In the genomic region with DNA sequence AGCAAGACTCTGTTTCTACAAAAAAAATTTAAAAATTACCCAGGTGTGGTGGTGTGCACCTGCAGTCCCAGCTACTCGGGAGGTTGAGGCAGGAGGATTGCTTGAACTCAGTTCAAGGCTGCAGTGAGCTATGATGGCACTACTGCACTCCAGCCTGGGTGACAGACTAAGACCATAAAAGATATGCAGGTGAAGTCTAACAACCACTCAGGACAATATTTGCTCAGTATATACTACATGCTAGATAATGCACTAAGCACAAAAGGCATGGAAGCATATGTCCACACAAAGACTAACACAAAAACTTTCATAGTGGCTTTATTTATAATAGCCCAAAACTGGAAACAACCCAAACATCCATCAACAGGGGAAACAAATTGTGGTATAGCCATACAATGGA, we compare ENCODE assay signal across 24 cellular contexts. TPM values are rescaled to one million over a fixed set of nuclear protein-coding genes. Genes with fewer than 3 reads are reported as not detected.
A peak's percentile ranks its signal among the peaks of the same experiment; 100 is the strongest.
DNase-seq lines count a peak whose midpoint lies in the region; ATAC-seq, FAIRE-seq and TF ChIP-seq lines count a peak whose summit lies in the region.
"Had no signal": no experiment of that assay in that cellular context is flagged by ENCODE, and none has a peak within 500 bp of the region (broad histone marks: within the 10 kb centered on the region; RNA-seq: fewer than 3 reads in every experiment).

No MANE protein-coding gene starts in this region.

- peak; percentile 85 for FAIRE-seq in GM12891 (lab: Jason Lieb, UNC)
- FAIRE-seq: A549, GM19239, H54 had no signal

- TF ChIP-seq POLR2A in GM12891 (IDR thresholded peaks at IDR 0.05; ENCODE audit: low read depth, low read length) (no peak), suprapubic skin (IDR thresholded peaks at IDR 0.05) (no peak)

- DNase-seq in COLO668 (lab: John Stamatoyannopoulos, UW; ENCODE audit: unreplicated experiment) (peak; percentile 18), GM12891 (ENCODE audit: insufficient read length, low spot score) (no peak), NCI-H748 treated with DMSO at 0.1 percent for 48 hours (lab: John Stamatoyannopoulos, UW) (peak; percentile 33), mucosa of descending colon (no peak), suprapubic skin (ENCODE audit: low spot score in 2 of 2) (no peak), NCI-H1436 (lab: John Stamatoyannopoulos, UW) (no peak), GM23338 (ENCODE audit: low spot score) (no peak)
- DNase-seq: Calu3; CD8-positive, alpha-beta T cell; DMS79 treated with DMSO at 0.1 percent for 48 hours; Kasumi-1; MG63; NCI-H1092; NCI-H146; NCI-H2029 treated with DMSO at 0.1 percent for 48 hours; NCI-H2171; NCI-H345; NCI-H524 treated with DMSO at 0.1 percent for 48 hours; SIG-M5; SK-N-SH had no signal

- peaks cover 6% of the 10 kb centered on the region; the same call in 1 of the 3 replicates for H3K36me3 Mint-ChIP-seq in GM23338 (ENCODE audit: low read depth)
- H3K36me3 Mint-ChIP-seq: CD8-positive, alpha-beta T cell had no signal

- H3K27ac Mint-ChIP-seq in GM23338: no peak overlapping the region
- H3K27ac Mint-ChIP-seq: CD8-positive, alpha-beta T cell had no signal

- TF ChIP-seq CTCF in mucosa of descending colon (IDR thresholded peaks at IDR 0.05) (no peak), suprapubic skin (IDR thresholded peaks at IDR 0.05) (no peak), GM23338 (conservative IDR thresholded peaks at IDR 0.05; ENCODE audit: low read depth in 2 of 2) (no peak)

- peaks cover 3% of the 10 kb centered on the region for H3K27me3 Mint-ChIP-seq in GM23338 (ENCODE audit: insufficient read depth, low read depth, poor library complexity)

- H2AFZ ChIP-seq in GM23338: no peak overlapping the region

- ATAC-seq in mucosa of descending colon: peak; percentile 63
- ATAC-seq in GM23338: no peak
- ATAC-seq: A549; CD8-positive, alpha-beta T cell; Panc1 had no signal

- H3K9me3 Mint-ChIP-seq in GM23338: peaks cover 9% of the 10 kb centered on the region
- H3K9me3 Mint-ChIP-seq: CD8-positive, alpha-beta T cell had no signal

- no peak overlapping the region for H3K4me3 Mint-ChIP-seq in GM23338
- H3K4me3 Mint-ChIP-seq: CD8-positive, alpha-beta T cell had no signal

- H3K4me1 Mint-ChIP-seq in GM23338: peaks cover 12% of the 10 kb centered on the region

- no peak for TF ChIP-seq EP300 in suprapubic skin (IDR thresholded peaks at IDR 0.05)

- no peaks in the 10 kb centered on the region for H3K9me3 ChIP-seq in mucosa of descending colon
- H3K9me3 ChIP-seq in suprapubic skin: no peaks in the 10 kb centered on the region
- H3K9me3 ChIP-seq: A549, MG63, SK-N-SH had no signal

- intact Hi-C loops in mucosa of descending colon (cut with DNase I, micrococcal nuclease): no loop called here

- 78% methylated on average over 1 of the region's 1 CpG for whole genome bisulfite sequencing in suprapubic skin

- no peaks in the 10 kb centered on the region for H3K79me2 ChIP-seq in GM23338 (replicated peaks; ENCODE audit: insufficient read depth)

- H4K20me1 ChIP-seq in GM23338 (replicated peaks; ENCODE audit: insufficient read depth): no peaks in the 10 kb centered on the region

- H3K4me1 ChIP-seq in mucosa of descending colon (ENCODE audit: low read depth) (peaks cover 5% of the 10 kb centered on the region), suprapubic skin (peaks cover 12% of the 10 kb centered on the region), GM23338 (ENCODE audit: insufficient read depth) (peaks cover 12% of the 10 kb centered on the region)
- H3K4me1 ChIP-seq: A549 had no signal

- no peaks in the 10 kb centered on the region for H3K9me2 ChIP-seq in GM23338 (ENCODE audit: insufficient read depth)
- H3K9me2 ChIP-seq: SK-N-SH had no signal

- H3K27ac ChIP-seq in suprapubic skin (no peak overlapping the region), GM23338 (ENCODE audit: low read depth) (no peak overlapping the region)
- H3K27ac ChIP-seq: A549 had no signal

- H3K36me3 ChIP-seq in mucosa of descending colon (ENCODE audit: low read depth): no peaks in the 10 kb centered on the region
- no peaks in the 10 kb centered on the region for H3K36me3 ChIP-seq in suprapubic skin
- no peaks in the 10 kb centered on the region for H3K36me3 ChIP-seq in GM23338 (ENCODE audit: insufficient read depth)
- H3K36me3 ChIP-seq: MG63 had no signal

- H3K4me3 ChIP-seq in mucosa of descending colon (no peak overlapping the region), suprapubic skin (no peak overlapping the region), GM23338 (no peak overlapping the region)
- H3K4me3 ChIP-seq: A549, MG63 had no signal

- H3F3A ChIP-seq in GM23338 (replicated peaks; ENCODE audit: low read depth): no peaks in the 10 kb centered on the region

- H3K27me3 ChIP-seq in suprapubic skin (no peaks in the 10 kb centered on the region), GM23338 (ENCODE audit: insufficient read depth) (no peaks in the 10 kb centered on the region)
- H3K27me3 ChIP-seq: MG63 had no signal

- H3K4me2 ChIP-seq in GM23338: no peak overlapping the region
- H3K4me2 ChIP-seq: A549, SK-N-SH had no signal

TF ChIP-seq in GM12891, 5 proteins besides CTCF, POLR2A, EP300 and RAD21:
- TF ChIP-seq POLR2AphosphoS5 (IDR thresholded peaks at IDR 0.05; ENCODE audit: low read depth, low read length): no peak
- TF ChIP-seq PAX5 (IDR thresholded peaks at IDR 0.05; ENCODE audit: insufficient read depth, low read length, severe bottlenecking): no peak
- TF ChIP-seq TAF1 (IDR thresholded peaks at IDR 0.05; ENCODE audit: low read depth, low read length): no peak
- no peak for TF ChIP-seq SPI1 (IDR thresholded peaks at IDR 0.05; ENCODE audit: low read depth, low read length)
- TF ChIP-seq POU2F2 (IDR thresholded peaks at IDR 0.05; ENCODE audit: low read depth, low read length): no peak

TF ChIP-seq in GM23338, 12 proteins besides CTCF, POLR2A, EP300 and RAD21:
- no peak for TF ChIP-seq EZH2phosphoT487 (IDR thresholded peaks at IDR 0.05; ENCODE audit: unreplicated experiment)
- TF ChIP-seq, protein P1, sequence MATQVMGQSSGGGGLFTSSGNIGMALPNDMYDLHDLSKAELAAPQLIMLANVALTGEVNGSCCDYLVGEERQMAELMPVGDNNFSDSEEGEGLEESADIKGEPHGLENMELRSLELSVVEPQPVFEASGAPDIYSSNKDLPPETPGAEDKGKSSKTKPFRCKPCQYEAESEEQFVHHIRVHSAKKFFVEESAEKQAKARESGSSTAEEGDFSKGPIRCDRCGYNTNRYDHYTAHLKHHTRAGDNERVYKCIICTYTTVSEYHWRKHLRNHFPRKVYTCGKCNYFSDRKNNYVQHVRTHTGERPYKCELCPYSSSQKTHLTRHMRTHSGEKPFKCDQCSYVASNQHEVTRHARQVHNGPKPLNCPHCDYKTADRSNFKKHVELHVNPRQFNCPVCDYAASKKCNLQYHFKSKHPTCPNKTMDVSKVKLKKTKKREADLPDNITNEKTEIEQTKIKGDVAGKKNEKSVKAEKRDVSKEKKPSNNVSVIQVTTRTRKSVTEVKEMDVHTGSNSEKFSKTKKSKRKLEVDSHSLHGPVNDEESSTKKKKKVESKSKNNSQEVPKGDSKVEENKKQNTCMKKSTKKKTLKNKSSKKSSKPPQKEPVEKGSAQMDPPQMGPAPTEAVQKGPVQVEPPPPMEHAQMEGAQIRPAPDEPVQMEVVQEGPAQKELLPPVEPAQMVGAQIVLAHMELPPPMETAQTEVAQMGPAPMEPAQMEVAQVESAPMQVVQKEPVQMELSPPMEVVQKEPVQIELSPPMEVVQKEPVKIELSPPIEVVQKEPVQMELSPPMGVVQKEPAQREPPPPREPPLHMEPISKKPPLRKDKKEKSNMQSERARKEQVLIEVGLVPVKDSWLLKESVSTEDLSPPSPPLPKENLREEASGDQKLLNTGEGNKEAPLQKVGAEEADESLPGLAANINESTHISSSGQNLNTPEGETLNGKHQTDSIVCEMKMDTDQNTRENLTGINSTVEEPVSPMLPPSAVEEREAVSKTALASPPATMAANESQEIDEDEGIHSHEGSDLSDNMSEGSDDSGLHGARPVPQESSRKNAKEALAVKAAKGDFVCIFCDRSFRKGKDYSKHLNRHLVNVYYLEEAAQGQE (IDR thresholded peaks at IDR 0.05; ENCODE audit: unreplicated experiment): no peak

RNA-seq across cellular contexts. Expression of a gene that starts 57.7 kb away (rescaled TPM):
- polyA plus RNA-seq in GM12891 (2012; ENCODE audit: low read depth, missing spikeins): 1.7 TPM
- total RNA-seq in mucosa of descending colon (1 to 10 TPM; 1.8 to 3.1 (median 2.4) TPM), suprapubic skin (1 to 10 TPM; 1.6 to 6.8 (median 3.3) TPM)
- 0.14 and 0.50 TPM in 2 replicates for total RNA-seq in GM23338 (2014; rRNA removed; shearing (Covaris generic))
- polyA plus RNA-seq in GM23338 (2016; fragmentation: Nextera tagmentation; extraction: Ambion mirVana): 0.40 TPM in 1 of 2 replicates, not detected in the other

Comparison
In these comparisons a context has a peak if more than half of its experiments do, and no peak if none do; other contexts are left out.
1. DNase-seq: peak in COLO668 (single experiment) and NCI-H748 treated with DMSO at 0.1 percent for 48 hours (single experiment); none in GM12891 (single experiment), mucosa of descending colon (0 of 3), suprapubic skin (0 of 2), NCI-H1436 (single experiment) and GM23338 (single experiment).